11 cellular contexts compared by ENCODE assay signal in genomic region chr3:182284793-182285192, GRCh38.
A peak's percentile ranks its signal among the peaks of the same experiment; 100 is the strongest.
DNase-seq lines count a peak whose midpoint lies in the region; ATAC-seq and TF ChIP-seq lines count a peak whose summit lies in the region.
"Had no signal": no experiment of that assay in that cellular context is flagged by ENCODE, and none has a peak within 500 bp of the region (broad histone marks: within the 10 kb centered on the region; RNA-seq: fewer than 3 reads in every experiment).

No MANE protein-coding gene starts in this region.

- H3K27ac Mint-ChIP-seq in MCF 10A (ENCODE audit: low read depth, unreplicated experiment) = no peak overlapping the region
- no peak overlapping the region for H3K27ac Mint-ChIP-seq in CD8-positive, alpha-beta T cell

- no peaks in the 10 kb centered on the region for H3K9me3 ChIP-seq in CD8-positive, alpha-beta T cell (ENCODE audit: low read length)

- H3K9me3 Mint-ChIP-seq in MCF 10A (ENCODE audit: unreplicated experiment) = no peaks in the 10 kb centered on the region
- H3K9me3 Mint-ChIP-seq in CD8-positive, alpha-beta T cell = no peaks in the 10 kb centered on the region

- no peaks in the 10 kb centered on the region for H3K4me1 Mint-ChIP-seq in MCF 10A (ENCODE audit: insufficient read depth, unreplicated experiment)
- no peaks in the 10 kb centered on the region for H3K4me1 Mint-ChIP-seq in CD8-positive, alpha-beta T cell (ENCODE audit: low read depth)

- BruUV-seq in MCF 10A (replicated peaks; lab: Mats Ljungman, UMichigan) = no TSS peak

- H3K36me3 Mint-ChIP-seq in MCF 10A (ENCODE audit: insufficient read depth, unreplicated experiment) = no peaks in the 10 kb centered on the region
- no peaks in the 10 kb centered on the region for H3K36me3 Mint-ChIP-seq in CD8-positive, alpha-beta T cell

- peak overlapping the region; percentile 59 for H3K27ac ChIP-seq in epithelial cell of prostate
- H3K27ac ChIP-seq in CD8-positive, alpha-beta T cell (ENCODE audit: low read depth, low read length) = no peak overlapping the region

- no peaks in the 10 kb centered on the region for H3K27me3 ChIP-seq in CD8-positive, alpha-beta T cell (ENCODE audit: insufficient read depth, low read length)

- no peak overlapping the region for H3K4me3 ChIP-seq in CD8-positive, alpha-beta T cell (ENCODE audit: low read depth, low read length)

- no peak for ATAC-seq in CD8-positive, alpha-beta T cell

- POLR2A ChIA-PET in MCF 10A (lab: Yijun Ruan, JAX) = no interaction called here
- POLR2A ChIA-PET in CD8-positive, alpha-beta T cell (lab: Charles Lee) = no interaction called here

- CTCF ChIA-PET in MCF 10A (lab: Yijun Ruan, JAX) = no interaction called here
- CTCF ChIA-PET in CD8-positive, alpha-beta T cell (lab: Charles Lee) = no interaction called here

- DNase-seq in T47D (ENCODE audit: low read depth in 1 of 2, low spot score in 1 of 2) = peak; percentile 24 to 96
- DNase-seq in MCF 10A (ENCODE audit: unreplicated experiment) = no peak
- peak; percentile 83 for DNase-seq in NCI-H510A (lab: John Stamatoyannopoulos, UW)
- peak; percentile 26 for DNase-seq in epithelial cell of prostate (ENCODE audit: low read depth, low spot score)
- DNase-seq in CD8-positive, alpha-beta T cell = no peak
- DNase-seq in T-helper 2 cell = no peak
- no peak for DNase-seq in hippocampal formation (lab: John Stamatoyannopoulos, UW)
- DNase-seq in GOT3 (lab: John Stamatoyannopoulos, UW) = no peak
- DNase-seq: activated CD8-positive, alpha-beta memory T cell treated with anti-CD3 and anti-CD28 coated beads for 24 hours; activated gamma-delta T cell treated with Interleukin-2 at 50 U/mL for 16 hours; NCI-H82 had no signal

- H3K27me3 Mint-ChIP-seq in MCF 10A (ENCODE audit: insufficient read depth, unreplicated experiment) = no peaks in the 10 kb centered on the region
- peaks cover 8% of the 10 kb centered on the region for H3K27me3 Mint-ChIP-seq in CD8-positive, alpha-beta T cell (ENCODE audit: low read depth)

- no peaks in the 10 kb centered on the region for H3K36me3 ChIP-seq in CD8-positive, alpha-beta T cell (ENCODE audit: insufficient read depth, low read length)

- no peak for TF ChIP-seq CTCF in MCF 10A (IDR thresholded peaks at IDR 0.05; ENCODE audit: unreplicated experiment)
- no peak for TF ChIP-seq CTCF in CD8-positive, alpha-beta T cell (IDR thresholded peaks at IDR 0.05)

- intact Hi-C loops in MCF 10A (cut with micrococcal nuclease) = no loop called here
- intact Hi-C loops in CD8-positive, alpha-beta T cell (cut with DNase I, micrococcal nuclease) = no loop called here

- no peak overlapping the region for H3K4me3 Mint-ChIP-seq in MCF 10A (ENCODE audit: unreplicated experiment)
- no peak overlapping the region for H3K4me3 Mint-ChIP-seq in CD8-positive, alpha-beta T cell

- in situ Hi-C loops in T47D (cut with HindIII; ENCODE audit: low pct_unique_long_range_greater_than_20kb, low sequenced_read_pairs) = no loop called here

- no peaks in the 10 kb centered on the region for H3K4me1 ChIP-seq in CD8-positive, alpha-beta T cell (ENCODE audit: insufficient read depth, low read length)

Comparison
In these comparisons a context has a peak if more than half of its experiments do, and no peak if none do; other contexts are left out.
1. DNase-seq: peak in T47D (2 of 2), NCI-H510A (single experiment) and epithelial cell of prostate (single experiment); none in MCF 10A (single experiment), CD8-positive, alpha-beta T cell (0 of 7), T-helper 2 cell (0 of 5), hippocampal formation (0 of 2) and GOT3 (single experiment).